Comparison of ENCODE assay signal across 16 cellular contexts in the genomic region with DNA sequence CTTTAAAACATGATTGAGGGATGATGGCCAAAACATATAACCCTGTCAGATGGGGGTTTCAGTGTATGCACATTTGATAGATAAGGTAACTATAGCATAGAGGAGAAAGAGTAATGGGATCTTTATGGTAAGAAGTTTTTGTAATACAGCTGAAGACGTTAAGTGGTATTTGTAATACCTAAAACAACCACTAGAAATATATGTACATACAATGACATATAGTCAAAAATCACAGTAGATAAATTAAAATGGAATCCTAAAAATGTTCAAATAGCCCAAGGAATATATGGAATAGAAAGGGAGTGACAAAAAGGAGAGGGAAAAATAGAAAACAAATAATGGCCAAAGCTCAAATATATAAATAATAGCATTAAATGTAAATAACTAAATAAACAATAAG.
DNase-seq lines count a peak whose midpoint lies in the region; ATAC-seq and TF ChIP-seq lines count a peak whose summit lies in the region.
"Had no signal": no experiment of that assay in that cellular context is flagged by ENCODE, and none has a peak within 500 bp of the region (broad histone marks: within the 10 kb centered on the region; RNA-seq: fewer than 3 reads in every experiment).

No MANE protein-coding gene starts in this region.

- H3K36me3 ChIP-seq in SK-N-SH (replicated peaks in 1 of 2; ENCODE audit: control insufficient read depth in 1 of 2, insufficient read depth in 2 of 2, low read length in 1 of 2) = no peaks in the 10 kb centered on the region
- H3K36me3 ChIP-seq in OCI-LY7 (ENCODE audit: insufficient read depth, low read length) = no peaks in the 10 kb centered on the region

- TF ChIP-seq EP300 in SK-N-SH (IDR thresholded peaks at IDR 0.05; ENCODE audit: borderline replicate concordance in 1 of 2, low read depth in 1 of 2, low read length in 1 of 2) = no peak

- H3K27me3 ChIP-seq in SK-N-SH (ENCODE audit: insufficient read depth) = peaks cover 8% of the 10 kb centered on the region; the same call in 1 of the 2 replicates

- H3K4me1 Mint-ChIP-seq in glutamatergic neuron (ENCODE audit: low read depth, unreplicated experiment) = no peaks in the 10 kb centered on the region

- H3K27ac ChIP-seq in SK-N-SH (ENCODE audit: low read depth in 2 of 2, low read length in 1 of 2) (no peak overlapping the region), OCI-LY7 (ENCODE audit: low read depth, low read length, poor library complexity, severe bottlenecking) (no peak overlapping the region)
- H3K27ac ChIP-seq: KMS-11 had no signal

- intact Hi-C loops in OCI-LY7 (cut with micrococcal nuclease; ENCODE audit: unreplicated experiment) = no loop called here

- no peak overlapping the region for H3K4me3 ChIP-seq in SK-N-SH (ENCODE audit: low read depth in 2 of 2, low read length in 1 of 2)
- H3K4me3 ChIP-seq in OCI-LY7 (ENCODE audit: low read depth, low read length, poor library complexity, severe bottlenecking) = no peak overlapping the region

- no peak overlapping the region for H3K9ac ChIP-seq in SK-N-SH
- H3K9ac ChIP-seq: KMS-11 had no signal

- H4K20me1 ChIP-seq in SK-N-SH (ENCODE audit: insufficient read depth) (no peaks in the 10 kb centered on the region), OCI-LY7 (ENCODE audit: insufficient read depth, low read length) (no peaks in the 10 kb centered on the region)

- ATAC-seq in SK-N-SH treated with all-trans-retinoic acid at 6 μM for 48 hours (no peak), GM18907 (IDR thresholded peaks at IDR 0.05; ENCODE audit: unreplicated experiment) (no peak)
- ATAC-seq in stimulated activated naive CD8-positive, alpha-beta T cell treated with anti-CD3 and anti-CD28 coated beads, Interleukin-15, Interleukin-2, amounts not matched to agents 100 U/mL and 50 U/mL, for 24 hours = no peak

- H3K4me2 ChIP-seq in SK-N-SH (no peak overlapping the region), OCI-LY7 (ENCODE audit: low read length) (no peak overlapping the region)
- H3K4me2 ChIP-seq: KMS-11 had no signal

- CTCF ChIA-PET in SK-N-SH (lab: Yijun Ruan, JAX) (interaction anchor here (1.2 to 1.6 kb wide), 2 partner anchors 8 to 38 kb away, joined by 4 to 7 read pairs; no protein-coding TSS in a partner anchor), OCI-LY7 (lab: Charles Lee; ENCODE audit: unreplicated experiment) (no interaction called here)

- 0% methylated on average over 1 of the region's 1 CpG for WGBS in SK-N-SH (ENCODE audit: low lambda C conversion rate)

- POLR2A ChIA-PET in SK-N-SH (lab: Yijun Ruan, JAX) (no interaction called here), OCI-LY7 (lab: Charles Lee) (no interaction called here)

- H3K4me1 ChIP-seq in SK-N-SH (ENCODE audit: control insufficient read depth in 1 of 2, insufficient read depth in 2 of 2, low read depth in 1 of 2, low read length in 1 of 2) = no peaks in the 10 kb centered on the region
- H3K4me1 ChIP-seq in OCI-LY7 (ENCODE audit: insufficient read depth, low read length, poor library complexity, severe bottlenecking) = no peaks in the 10 kb centered on the region

- peak; percentile 39 for TF ChIP-seq CTCF in SK-N-SH (IDR thresholded peaks at IDR 0.05)
- peak; percentile 56 for TF ChIP-seq CTCF in OCI-LY7 (conservative IDR thresholded peaks at IDR 0.05; ENCODE audit: low read length)
- peak; percentile 66 for TF ChIP-seq CTCF in glutamatergic neuron (IDR thresholded peaks at IDR 0.05; ENCODE audit: partially characterized antibody, unreplicated experiment)

- no peaks in the 10 kb centered on the region for H3K79me2 ChIP-seq in SK-N-SH (ENCODE audit: insufficient read depth)
- no peaks in the 10 kb centered on the region for H3K79me2 ChIP-seq in OCI-LY7 (ENCODE audit: insufficient read depth, low read depth, low read length)

- no peak for DNase-seq in SK-N-SH
- DNase-seq in OCI-LY7 (ENCODE audit: low spot score) = no peak
- no peak for DNase-seq in glutamatergic neuron
- no peak for DNase-seq in hippocampal formation (lab: John Stamatoyannopoulos, UW)
- DNase-seq in stimulated activated naive CD8-positive, alpha-beta T cell treated with anti-CD3 and anti-CD28 coated beads, Interleukin-15, Interleukin-2, amounts not matched to agents 100 U/mL and 50 U/mL, for 24 hours = no peak
- no peak for DNase-seq in NCI-H1417 treated with DMSO at 0.1 percent for 48 hours (lab: John Stamatoyannopoulos, UW)
- DNase-seq: C1 segment of cervical spinal cord; DMS153; NCI-H1417; NCI-H2029 treated with DMSO at 0.1 percent for 48 hours; NCI-H524; NK-92 treated with Interleukin-12 subunit alpha and Interleukin-12 subunit beta, amount 100 ng/mL, for 24 hours; Right ventricle myocardium superior had no signal

- H3K9me3 Mint-ChIP-seq in glutamatergic neuron (ENCODE audit: unreplicated experiment) = peaks cover 8% of the 10 kb centered on the region

- H3K27ac Mint-ChIP-seq in glutamatergic neuron (ENCODE audit: unreplicated experiment) = no peak overlapping the region

- H3K9me2 ChIP-seq in SK-N-SH (no peaks in the 10 kb centered on the region), OCI-LY7 (ENCODE audit: insufficient read depth, low read length) (no peaks in the 10 kb centered on the region)

- H3F3A ChIP-seq in SK-N-SH (replicated peaks; ENCODE audit: insufficient read depth) = no peaks in the 10 kb centered on the region

- H3K9me3 ChIP-seq in SK-N-SH (no peaks in the 10 kb centered on the region), OCI-LY7 (ENCODE audit: low read length) (no peaks in the 10 kb centered on the region)

- H2AFZ ChIP-seq in SK-N-SH (ENCODE audit: low read depth) = no peak overlapping the region
- no peak overlapping the region for H2AFZ ChIP-seq in OCI-LY7 (ENCODE audit: low read length)

- no peak overlapping the region for H3K4me3 Mint-ChIP-seq in glutamatergic neuron (ENCODE audit: unreplicated experiment)

- H3K36me3 Mint-ChIP-seq in glutamatergic neuron (ENCODE audit: unreplicated experiment) = no peaks in the 10 kb centered on the region

- no TSS peak for BruUV-seq in OCI-LY7 (replicated peaks; lab: Mats Ljungman, UMichigan)

- no peak for TF ChIP-seq RAD21 in SK-N-SH (IDR thresholded peaks at IDR 0.05; ENCODE audit: low read length)

- peaks cover 3% of the 10 kb centered on the region for H3K27me3 Mint-ChIP-seq in glutamatergic neuron (ENCODE audit: unreplicated experiment)

TF ChIP-seq in SK-N-SH, 30 proteins besides CTCF, POLR2A, EP300 and RAD21 (continues in another document):
- no peak for TF ChIP-seq GABPA (IDR thresholded peaks at IDR 0.05; ENCODE audit: low read depth)
- TF ChIP-seq TEAD4 (IDR thresholded peaks at IDR 0.05; ENCODE audit: borderline replicate concordance, insufficient read depth) = no peak
- TF ChIP-seq YY1 (IDR thresholded peaks at IDR 0.05; ENCODE audit: low read depth) = no peak
- TF ChIP-seq, protein P1, sequence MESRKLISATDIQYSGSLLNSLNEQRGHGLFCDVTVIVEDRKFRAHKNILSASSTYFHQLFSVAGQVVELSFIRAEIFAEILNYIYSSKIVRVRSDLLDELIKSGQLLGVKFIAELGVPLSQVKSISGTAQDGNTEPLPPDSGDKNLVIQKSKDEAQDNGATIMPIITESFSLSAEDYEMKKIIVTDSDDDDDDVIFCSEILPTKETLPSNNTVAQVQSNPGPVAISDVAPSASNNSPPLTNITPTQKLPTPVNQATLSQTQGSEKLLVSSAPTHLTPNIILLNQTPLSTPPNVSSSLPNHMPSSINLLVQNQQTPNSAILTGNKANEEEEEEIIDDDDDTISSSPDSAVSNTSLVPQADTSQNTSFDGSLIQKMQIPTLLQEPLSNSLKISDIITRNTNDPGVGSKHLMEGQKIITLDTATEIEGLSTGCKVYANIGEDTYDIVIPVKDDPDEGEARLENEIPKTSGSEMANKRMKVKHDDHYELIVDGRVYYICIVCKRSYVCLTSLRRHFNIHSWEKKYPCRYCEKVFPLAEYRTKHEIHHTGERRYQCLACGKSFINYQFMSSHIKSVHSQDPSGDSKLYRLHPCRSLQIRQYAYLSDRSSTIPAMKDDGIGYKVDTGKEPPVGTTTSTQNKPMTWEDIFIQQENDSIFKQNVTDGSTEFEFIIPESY (IDR thresholded peaks at IDR 0.05; ENCODE audit: borderline replicate concordance, low read depth) = no peak
- no peak for TF ChIP-seq RFX5 (IDR thresholded peaks at IDR 0.05; ENCODE audit: low read length)
- no peak for TF ChIP-seq FOXM1 (IDR thresholded peaks at IDR 0.05; ENCODE audit: low read depth)
- TF ChIP-seq RXRA (IDR thresholded peaks at IDR 0.05; ENCODE audit: borderline replicate concordance, low read depth) = no peak
- no peak for TF ChIP-seq TAF1 (IDR thresholded peaks at IDR 0.05; ENCODE audit: borderline replicate concordance, low read depth, low read length)

TF ChIP-seq in SK-N-SH treated with all-trans-retinoic acid at 6 μM for 48 hours, 23 proteins besides CTCF, POLR2A, EP300 and RAD21 (continues in another document):
- TF ChIP-seq SNAI2 (CRISPR knock-in tag; IDR thresholded peaks at IDR 0.05) (no peak), ZFP3 (CRISPR knock-in tag; IDR thresholded peaks at IDR 0.05) (no peak), ISL1 (CRISPR knock-in tag; IDR thresholded peaks at IDR 0.05) (no peak), ESRRG (CRISPR knock-in tag; IDR thresholded peaks at IDR 0.05) (no peak)
- TF ChIP-seq, protein P2, sequence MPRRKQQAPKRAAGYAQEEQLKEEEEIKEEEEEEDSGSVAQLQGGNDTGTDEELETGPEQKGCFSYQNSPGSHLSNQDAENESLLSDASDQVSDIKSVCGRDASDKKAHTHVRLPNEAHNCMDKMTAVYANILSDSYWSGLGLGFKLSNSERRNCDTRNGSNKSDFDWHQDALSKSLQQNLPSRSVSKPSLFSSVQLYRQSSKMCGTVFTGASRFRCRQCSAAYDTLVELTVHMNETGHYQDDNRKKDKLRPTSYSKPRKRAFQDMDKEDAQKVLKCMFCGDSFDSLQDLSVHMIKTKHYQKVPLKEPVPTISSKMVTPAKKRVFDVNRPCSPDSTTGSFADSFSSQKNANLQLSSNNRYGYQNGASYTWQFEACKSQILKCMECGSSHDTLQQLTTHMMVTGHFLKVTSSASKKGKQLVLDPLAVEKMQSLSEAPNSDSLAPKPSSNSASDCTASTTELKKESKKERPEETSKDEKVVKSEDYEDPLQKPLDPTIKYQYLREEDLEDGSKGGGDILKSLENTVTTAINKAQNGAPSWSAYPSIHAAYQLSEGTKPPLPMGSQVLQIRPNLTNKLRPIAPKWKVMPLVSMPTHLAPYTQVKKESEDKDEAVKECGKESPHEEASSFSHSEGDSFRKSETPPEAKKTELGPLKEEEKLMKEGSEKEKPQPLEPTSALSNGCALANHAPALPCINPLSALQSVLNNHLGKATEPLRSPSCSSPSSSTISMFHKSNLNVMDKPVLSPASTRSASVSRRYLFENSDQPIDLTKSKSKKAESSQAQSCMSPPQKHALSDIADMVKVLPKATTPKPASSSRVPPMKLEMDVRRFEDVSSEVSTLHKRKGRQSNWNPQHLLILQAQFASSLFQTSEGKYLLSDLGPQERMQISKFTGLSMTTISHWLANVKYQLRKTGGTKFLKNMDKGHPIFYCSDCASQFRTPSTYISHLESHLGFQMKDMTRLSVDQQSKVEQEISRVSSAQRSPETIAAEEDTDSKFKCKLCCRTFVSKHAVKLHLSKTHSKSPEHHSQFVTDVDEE (CRISPR knock-in tag; IDR thresholded peaks at IDR 0.05) = no peak
